Comparison of ENCODE assay signal across 8 cellular contexts in genomic region chr2:43226558-43226954, GRCh38. TPM values are rescaled to one million over a fixed set of nuclear protein-coding genes. Genes with fewer than 3 reads are reported as not detected.
DNase-seq lines count a peak whose midpoint lies in the region; ATAC-seq and TF ChIP-seq lines count a peak whose summit lies in the region.

Gene ZFP36L2, minus strand, starts transcription at chr2:43226606. Its CDS starts 291 bp downstream, at chr2:43226315.

- H3K4me3 ChIP-seq in Jurkat, Clone E6-1 (ENCODE audit: low read length), result peak within 1 kb of the TSS; percentile 66
- peak within 1 kb of the TSS; percentile 88 for H3K4me3 ChIP-seq in PC-3 (ENCODE audit: low read length)

- no peaks in the 10 kb centered on the region for H3K27me3 ChIP-seq in PC-3 (ENCODE audit: low read length)

- H3K4me1 ChIP-seq in PC-3 (ENCODE audit: insufficient read depth, low read length), result peaks cover 32% of the 10 kb centered on the region

- H2AFZ ChIP-seq in PC-3 (ENCODE audit: low read length), result peak within 1 kb of the TSS; percentile 68

- peak; percentile 46 for ATAC-seq in GM21576 (IDR thresholded peaks at IDR 0.05; ENCODE audit: unreplicated experiment)
- ATAC-seq in PC-3, result peak; percentile 54

- DNase-seq in DMS153 (lab: John Stamatoyannopoulos, UW) (peak; percentile 79), PC-3 (peak; percentile 98), activated T-cell treated with anti-CD3 and anti-CD28 coated beads for 4 hours (peak; percentile 91), epithelial cell of prostate (ENCODE audit: low read depth, low spot score) (no peak), mucosa of gallbladder (ENCODE audit: low spot score) (peak; percentile 96)
- DNase-seq in Jurkat, Clone E6-1 (ENCODE audit: low read depth, low spot score), result peak; percentile 79
- peak; percentile 91 for DNase-seq in stimulated activated CD8-positive, alpha-beta memory T cell treated with anti-CD3 and anti-CD28 coated beads, Interleukin-7, amount 100 ng/mL, for 1 hour (ENCODE audit: low read depth in 2 of 2)

- peak within 1 kb of the TSS; percentile 99 for H3K4me2 ChIP-seq in PC-3 (ENCODE audit: low read length)

- no TSS peak for BruUV-seq in PC-3 (replicated peaks; lab: Mats Ljungman, UMichigan)

- no peaks in the 10 kb centered on the region for H3K9me3 ChIP-seq in PC-3 (ENCODE audit: low read length)

- H3K27ac ChIP-seq in PC-3 (ENCODE audit: low read length) (peak within 1 kb of the TSS; percentile 98), epithelial cell of prostate (peak within 1 kb of the TSS; percentile 98)

- H4K20me1 ChIP-seq in PC-3 (ENCODE audit: low read length), result peaks cover 22% of the 10 kb centered on the region

- POLR2A ChIA-PET in PC-3 (lab: Charles Lee; ENCODE audit: unreplicated experiment), result interaction anchor here (0.6 to 0.7 kb wide), 7 partner anchors 200 to 1033 kb away, joined by 3 to 8 read pairs (median 3); no protein-coding TSS in a partner anchor

- H3K36me3 ChIP-seq in PC-3 (ENCODE audit: low read depth, low read length), result peaks cover 34% of the 10 kb centered on the region

- H3F3A ChIP-seq in PC-3 (ENCODE audit: low read length, unreplicated experiment), result peaks cover 12% of the 10 kb centered on the region

- intact Hi-C loops in PC-3 (cut with micrococcal nuclease), result loop anchor here (2.0 to 10.0 kb wide), 4 partner anchors 68 to 402 kb away; no protein-coding TSS in a partner anchor

- no peaks in the 10 kb centered on the region for H3K9me2 ChIP-seq in PC-3 (replicated peaks; ENCODE audit: low read length)

- CTCF ChIA-PET in PC-3 (lab: Charles Lee), result interaction anchor here (0.7 to 2.4 kb wide), 3 partner anchors 121 to 252 kb away, joined by 3 to 11 read pairs (median 3); no protein-coding TSS in a partner anchor

- peaks cover 61% of the 10 kb centered on the region for H3K79me2 ChIP-seq in PC-3 (ENCODE audit: low read length)

- peak within 1 kb of the TSS; percentile 100 for H3K9ac ChIP-seq in PC-3 (ENCODE audit: low read length)

- TF ChIP-seq CTCF in PC-3 (conservative IDR thresholded peaks at IDR 0.05; ENCODE audit: low read depth, low read length), result no peak

RNA-seq across cellular contexts. Expression of gene ZFP36L2, which starts in this region (rescaled TPM):
- 37.3 TPM for polyA plus RNA-seq in Jurkat, Clone E6-1 (2012; ENCODE audit: insufficient read depth, insufficient read length)
- total RNA-seq in PC-3 (2014; rRNA removed) (14.8 and 26.0 TPM in 2 replicates), mucosa of gallbladder (209 TPM)
